ENCODE assay signal across 8 cellular contexts in the genomic region with DNA sequence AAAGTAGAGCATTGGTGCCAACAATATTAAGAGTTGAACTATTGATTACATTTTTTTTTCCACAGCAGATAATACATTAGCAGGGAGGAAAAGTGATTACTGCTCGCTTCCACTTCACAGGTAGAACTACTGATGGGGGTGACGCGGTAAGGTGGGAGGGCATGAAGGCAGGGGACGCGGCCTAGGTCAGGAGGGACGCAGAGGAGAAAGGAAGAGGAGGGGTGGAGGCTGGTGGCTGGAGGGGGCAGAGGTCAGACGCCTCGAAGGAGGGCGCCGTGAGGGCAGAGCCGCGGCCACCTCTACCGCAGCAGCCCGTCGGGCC. TPM values are rescaled to one million over a fixed set of nuclear protein-coding genes. Genes with fewer than 3 reads are reported as not detected.
DNase-seq lines count a peak whose midpoint lies in the region; ATAC-seq and TF ChIP-seq lines count a peak whose summit lies in the region.

No MANE protein-coding gene starts in this region.

- peaks cover 21% of the 10 kb centered on the region for H3K79me1 ChIP-seq in mesenchymal stem cell (replicated peaks; ENCODE audit: low read length, poor library complexity, severe bottlenecking)

- H2BK12ac ChIP-seq in mesenchymal stem cell (ENCODE audit: low read length in 2 of 2): peak overlapping the region in 1 of 2 experiments; percentile 21

- intact Hi-C loops in left ventricle myocardium inferior (cut with micrococcal nuclease) (no loop called here), left ventricle myocardium superior (cut with micrococcal nuclease) (no loop called here)

- H3K27ac ChIP-seq in left ventricle myocardium inferior (replicated peaks): peak overlapping the region; percentile 100
- no peak overlapping the region for H3K27ac ChIP-seq in mesenchymal stem cell (ENCODE audit: low read length, poor library complexity, severe bottlenecking)

- H3K23ac ChIP-seq in mesenchymal stem cell (ENCODE audit: low read length in 2 of 2): peak overlapping the region in 1 of 2 experiments; percentile 9

- no peak overlapping the region for H3K18ac ChIP-seq in mesenchymal stem cell (ENCODE audit: low read depth in 1 of 2, low read length in 2 of 2)

- H2BK5ac ChIP-seq in mesenchymal stem cell (ENCODE audit: low read depth, low read length, poor library complexity, severe bottlenecking): no peak overlapping the region

- WGBS in mesenchymal stem cell: 11% methylated on average over 15 of the region's 15 CpGs

- ATAC-seq in left ventricle myocardium superior (no peak), HG03521 (IDR thresholded peaks at IDR 0.05; ENCODE audit: unreplicated experiment) (no peak)

- H4K8ac ChIP-seq in mesenchymal stem cell (ENCODE audit: low read length): no peak overlapping the region

- H3K4me2 ChIP-seq in mesenchymal stem cell (ENCODE audit: low read length, poor library complexity, severe bottlenecking): peak overlapping the region; percentile 62

- DNase-seq in left ventricle myocardium inferior (no peak), left ventricle myocardium superior (no peak), astrocyte of the cerebellum (ENCODE audit: low read depth) (no peak), mesenchymal stem cell (no peak), A172 (ENCODE audit: low spot score) (no peak), SW480 (ENCODE audit: low spot score) (no peak)
- no peak for DNase-seq in stimulated activated CD4-positive, alpha-beta T cell treated with anti-CD3 and anti-CD28 coated beads, Interleukin-1b, Interleukin-23, amount 100 ng/mL, for 48 hours

- no peaks in the 10 kb centered on the region for H3K9me3 ChIP-seq in left ventricle myocardium inferior (replicated peaks)
- H3K9me3 ChIP-seq in mesenchymal stem cell (ENCODE audit: control insufficient read depth, low read length): no peaks in the 10 kb centered on the region

- no peak for TF ChIP-seq CTCF in left ventricle myocardium inferior (IDR thresholded peaks at IDR 0.05; ENCODE audit: borderline replicate concordance)
- TF ChIP-seq CTCF in astrocyte of the cerebellum (IDR thresholded peaks at IDR 0.05; ENCODE audit: low read depth, low read length, missing control alignments): no peak

- no peak overlapping the region for H2BK15ac ChIP-seq in mesenchymal stem cell (ENCODE audit: low read depth, poor library complexity, severe bottlenecking)

- H2BK120ac ChIP-seq in mesenchymal stem cell (ENCODE audit: low read depth, low read length): no peak overlapping the region

- in situ Hi-C loops in astrocyte of the cerebellum (cut with HindIII; ENCODE audit: low sequenced_read_pairs): no loop called here

- peak overlapping the region; percentile 90 for H3K9ac ChIP-seq in mesenchymal stem cell (ENCODE audit: low read length)

- peak overlapping the region; percentile 78 for H3K4me3 ChIP-seq in left ventricle myocardium inferior
- H3K4me3 ChIP-seq in astrocyte of the cerebellum (ENCODE audit: low read depth, low read length): peak overlapping the region; percentile 68
- peak overlapping the region; percentile 83 to 98 for H3K4me3 ChIP-seq in mesenchymal stem cell (ENCODE audit: insufficient read depth in 1 of 2, low read depth in 1 of 2, low read length in 2 of 2)

- H3K4ac ChIP-seq in mesenchymal stem cell (ENCODE audit: low read depth in 1 of 2, low read length in 2 of 2): no peak overlapping the region

- H3K4me1 ChIP-seq in left ventricle myocardium inferior (peaks cover 44% of the 10 kb centered on the region), mesenchymal stem cell (ENCODE audit: control insufficient read depth, insufficient read depth, low read depth, low read length) (peaks cover 14% of the 10 kb centered on the region)

- no peak overlapping the region for H2AK5ac ChIP-seq in mesenchymal stem cell (ENCODE audit: low read length, severe bottlenecking)

- H3K27me3 ChIP-seq in left ventricle myocardium inferior (ENCODE audit: low read depth) (no peaks in the 10 kb centered on the region), mesenchymal stem cell (ENCODE audit: control insufficient read depth in 1 of 2, insufficient read depth in 1 of 2, low read length in 2 of 2) (no peaks in the 10 kb centered on the region)

- H4K91ac ChIP-seq in mesenchymal stem cell (ENCODE audit: low read length): no peak overlapping the region

- peak overlapping the region in 1 of 2 experiments; percentile 93 for H3K14ac ChIP-seq in mesenchymal stem cell (ENCODE audit: low read length in 2 of 2)

- H3K36me3 ChIP-seq in left ventricle myocardium inferior (no peaks in the 10 kb centered on the region), mesenchymal stem cell (ENCODE audit: control insufficient read depth in 1 of 2, insufficient read depth in 2 of 2, low read depth in 1 of 2, low read length in 2 of 2) (no peaks in the 10 kb centered on the region)

- peak overlapping the region; percentile 79 for H2AFZ ChIP-seq in mesenchymal stem cell (ENCODE audit: low read depth, low read length)

RNA-seq across cellular contexts. Expression of a gene that starts 0.3 kb away (rescaled TPM):
- total RNA-seq in left ventricle myocardium inferior (19.5 TPM), left ventricle myocardium superior (20.3 TPM)
- polyA plus RNA-seq in mesenchymal stem cell (2013, experiment 1 of 2): 9.2 TPM
- 9.2 TPM for polyA plus RNA-seq in mesenchymal stem cell (2013, experiment 2 of 2)
- total RNA-seq in A172 (2014; rRNA removed; shearing (Covaris generic)): 16.7 and 20.0 TPM in 2 replicates

RNA-seq across cellular contexts. Expression of a gene that starts 37.8 kb away (rescaled TPM):
- total RNA-seq in left ventricle myocardium inferior (78.8 TPM), left ventricle myocardium superior (82.4 TPM)
- polyA plus RNA-seq in mesenchymal stem cell (2013, experiment 1 of 2): 75.0 TPM
- polyA plus RNA-seq in mesenchymal stem cell (2013, experiment 2 of 2): 79.6 TPM
- 93.9 and 129 TPM in 2 replicates for total RNA-seq in A172 (2014; rRNA removed; shearing (Covaris generic))
